Comparison of ENCODE assay signal across 8 cellular contexts in the genomic region with DNA sequence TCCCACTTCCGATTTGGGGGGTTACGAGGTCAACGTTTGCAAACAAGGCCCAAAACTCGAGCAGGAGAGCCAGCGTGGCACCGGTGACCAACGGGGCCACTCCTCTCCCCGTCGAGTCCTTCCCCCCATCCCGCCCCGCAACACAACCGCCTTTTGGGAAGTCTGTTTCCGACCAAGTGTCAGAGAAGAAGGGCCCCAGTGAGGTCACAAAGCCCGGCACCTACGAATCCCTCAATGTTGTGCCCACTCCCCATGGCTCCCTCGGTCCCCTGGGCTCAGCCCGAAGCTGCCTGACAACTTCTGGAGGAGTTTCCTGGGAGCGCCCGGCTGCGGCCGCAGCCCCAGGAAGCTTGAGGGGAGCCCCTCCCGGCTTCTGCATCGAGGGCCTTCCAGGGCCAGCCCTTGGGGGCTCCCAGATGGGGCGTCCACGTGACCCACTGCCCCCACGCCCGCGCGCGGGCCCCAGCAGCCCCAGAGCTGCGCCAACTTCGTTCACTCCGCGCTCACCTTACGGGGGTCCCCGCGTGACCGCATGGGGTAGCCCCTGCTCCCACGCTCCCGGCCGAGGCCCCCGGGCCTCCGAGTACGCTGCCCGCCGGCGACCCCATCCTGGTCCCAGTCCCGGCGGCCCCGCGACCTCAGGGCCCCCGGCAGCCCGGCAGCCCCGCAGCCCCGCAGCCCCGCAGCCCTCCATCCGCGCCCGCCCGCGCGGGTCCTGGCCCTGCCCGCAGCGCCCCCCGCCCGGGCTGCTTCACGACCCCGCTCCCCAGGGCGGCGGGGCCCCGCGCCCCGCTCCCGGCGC. TPM values are rescaled to one million over a fixed set of nuclear protein-coding genes. Genes with fewer than 3 reads are reported as not detected.
DNase-seq lines count a peak whose midpoint lies in the region; ATAC-seq and TF ChIP-seq lines count a peak whose summit lies in the region.

No MANE protein-coding gene starts in this region.

- H4K8ac ChIP-seq in mesendoderm (ENCODE audit: low read depth, low read length): peak overlapping the region; percentile 42

- H3K4me1 ChIP-seq in mesendoderm (ENCODE audit: control insufficient read depth, low read depth, low read length): no peaks in the 10 kb centered on the region
- peaks cover 3 to 31% (median 30%) of the 10 kb centered on the region in 4 donors for H3K4me1 ChIP-seq in transverse colon

- peak overlapping the region; percentile 87 for H3K56ac ChIP-seq in mesendoderm (ENCODE audit: low read length)

- H3K4me2 ChIP-seq in mesendoderm (ENCODE audit: low read length): peak overlapping the region; percentile 35

- peak overlapping the region; percentile 29 for H3K23ac ChIP-seq in mesendoderm (ENCODE audit: low read length)

- no peak overlapping the region for H2BK120ac ChIP-seq in mesendoderm (ENCODE audit: low read depth, low read length)

- H3K4me3 ChIP-seq in GM06990 (replicated peaks; ENCODE audit: low read depth, low read length) (peak overlapping the region; percentile 77), dorsolateral prefrontal cortex (peak overlapping the region; percentile 50 to 87 (median 73)), mesendoderm (ENCODE audit: low read length) (peak overlapping the region; percentile 35), transverse colon (peak overlapping the region; percentile 66 to 96 (median 73))

- H3K27me3 ChIP-seq in GM06990 (replicated peaks; ENCODE audit: control insufficient read depth, insufficient read depth, low read length): no peaks in the 10 kb centered on the region
- H3K27me3 ChIP-seq in dorsolateral prefrontal cortex: no peaks in the 10 kb centered on the region
- H3K27me3 ChIP-seq in mesendoderm (ENCODE audit: insufficient read depth, low read length, poor library complexity): no peaks in the 10 kb centered on the region
- H3K27me3 ChIP-seq in transverse colon: no peaks in the 10 kb centered on the region

- peak; percentile 46 for DNase-seq in GM06990 (ENCODE audit: extremely low read depth, insufficient read length)
- DNase-seq in HCEC 1CT: peak; percentile 22
- peak; percentile 46 for DNase-seq in RKO (ENCODE audit: low spot score)
- peak in 4 of 10 donors; percentile 19 to 48 (median 28) for DNase-seq in dorsolateral prefrontal cortex
- DNase-seq in mesendoderm: no peak
- DNase-seq in transverse colon: peak; percentile 36
- no peak for DNase-seq in A172 (ENCODE audit: low spot score)

- no peak overlapping the region for H4K5ac ChIP-seq in mesendoderm (ENCODE audit: low read length)

- peak overlapping the region; percentile 98 for H3K18ac ChIP-seq in mesendoderm (ENCODE audit: low read length)

- WGBS in mesendoderm (ENCODE audit: extremely low coverage, insufficient coverage, low lambda C conversion rate): no CpG with 5 or more reads among the region's 75 CpGs
- WGBS in transverse colon (ENCODE audit: low coverage in 1 of 2), 2 donors: 1% methylated on average over 50 of the region's 75 CpGs; no CpG with 5 or more reads in 1 of the 2 donors

- no peak for TF ChIP-seq CTCF in GM06990 (IDR thresholded peaks at IDR 0.05; ENCODE audit: insufficient read depth, low read length, poor library complexity, severe bottlenecking)
- no peak for TF ChIP-seq CTCF in dorsolateral prefrontal cortex (IDR thresholded peaks at IDR 0.05 in 54 of 56, conservative IDR thresholded peaks at IDR 0.05 in 2 of 56; ENCODE audit: low read depth in 1 of 56, partially characterized antibody in 56 of 56)
- no peak for TF ChIP-seq CTCF in transverse colon (IDR thresholded peaks at IDR 0.05)

- intact Hi-C loops in dorsolateral prefrontal cortex (cut with DNase I) (loop anchor here (1.0 to 2.0 kb wide), 3 partner anchors 38 to 94 kb away; a partner anchor contains a TSS), transverse colon (cut with DNase I; ENCODE audit: low total_unique reads) (no loop called here)

- H3K27ac ChIP-seq in dorsolateral prefrontal cortex (peak overlapping the region; percentile 88 to 99 (median 98)), mesendoderm (ENCODE audit: low read depth, low read length) (peak overlapping the region; percentile 81), transverse colon (peak overlapping the region; percentile 75 to 87 (median 80))

- no peak for TF ChIP-seq EP300 in transverse colon (IDR thresholded peaks at IDR 0.05; ENCODE audit: low read depth)

- TF ChIP-seq POLR2A in transverse colon (IDR thresholded peaks at IDR 0.05): no peak

- H3K9me3 ChIP-seq in transverse colon: no peaks in the 10 kb centered on the region

- H2AK5ac ChIP-seq in mesendoderm (ENCODE audit: low read length): no peak overlapping the region

- ATAC-seq in HG02623 (IDR thresholded peaks at IDR 0.05; ENCODE audit: unreplicated experiment): no peak

- peaks cover 8% of the 10 kb centered on the region for H3K79me1 ChIP-seq in mesendoderm (ENCODE audit: low read length)

- no peak overlapping the region for H2BK15ac ChIP-seq in mesendoderm (replicated peaks; ENCODE audit: low read depth)

- peaks cover 56% of the 10 kb centered on the region for H3K79me2 ChIP-seq in mesendoderm (ENCODE audit: control insufficient read depth, insufficient read depth, low read length)

- peak overlapping the region; percentile 55 for H2BK5ac ChIP-seq in mesendoderm (ENCODE audit: low read length)

- peak overlapping the region; percentile 82 for H3K9ac ChIP-seq in mesendoderm (ENCODE audit: low read length)

- in situ Hi-C loops in transverse colon (cut with MboI; ENCODE audit: low pct_ligation_motif_present in 1 of 4, low pct_unique_long_range_greater_than_20kb in 1 of 4, low sequenced_read_pairs in 3 of 4): no loop called here

- H3K4ac ChIP-seq in mesendoderm (ENCODE audit: low read depth, low read length): peak overlapping the region; percentile 99

- H3K36me3 ChIP-seq in GM06990 (ENCODE audit: control insufficient read depth, insufficient read depth, low read length) (no peaks in the 10 kb centered on the region), mesendoderm (ENCODE audit: control insufficient read depth, insufficient read depth, low read length) (peaks cover 6% of the 10 kb centered on the region), transverse colon (no peaks in the 10 kb centered on the region)

RNA-seq across cellular contexts. Expression of a gene that starts 1.1 kb away (rescaled TPM):
- 100 to 1,000 TPM in 101 of 120 experiments, 10 to 100 TPM in 19; 61.2 to 381 (median 128) TPM for total RNA-seq in dorsolateral prefrontal cortex
- polyA plus RNA-seq in mesendoderm (2013, experiment 1 of 2): 398 TPM
- 394 TPM for polyA plus RNA-seq in mesendoderm (2013, experiment 2 of 2)
- total RNA-seq in transverse colon: 10 to 100 TPM; 14.2 to 60.5 (median 45.6) TPM
- total RNA-seq in A172 (2014; rRNA removed; shearing (Covaris generic)): 252 and 256 TPM in 2 replicates

RNA-seq across cellular contexts. Expression of a gene that starts 37.3 kb away (rescaled TPM):
- 10 to 100 TPM; 13.4 to 27.6 (median 20.0) TPM for total RNA-seq in dorsolateral prefrontal cortex
- polyA plus RNA-seq in mesendoderm (2013, experiment 1 of 2): 8.7 TPM
- 9.2 TPM for polyA plus RNA-seq in mesendoderm (2013, experiment 2 of 2)
- 10 to 100 TPM in 2 of 4 donors, 1 to 10 TPM in 2; 3.6 to 19.2 (median 9.7) TPM for total RNA-seq in transverse colon
- 14.8 and 20.2 TPM in 2 replicates for total RNA-seq in A172 (2014; rRNA removed; shearing (Covaris generic))

RNA-seq across cellular contexts. Expression of a gene that starts 37.6 kb away (rescaled TPM):
- total RNA-seq in dorsolateral prefrontal cortex (10 to 100 TPM; 36.7 to 91.4 (median 60.7) TPM), transverse colon (10 to 100 TPM; 15.6 to 90.9 (median 40.7) TPM)
- 17.9 TPM for polyA plus RNA-seq in mesendoderm (2013, experiment 1 of 2)
- 23.2 TPM for polyA plus RNA-seq in mesendoderm (2013, experiment 2 of 2)
- total RNA-seq in A172 (2014; rRNA removed; shearing (Covaris generic)): 59.8 and 75.1 TPM in 2 replicates

Comparison
In these comparisons a context has a peak if more than half of its experiments do, and no peak if none do; other contexts are left out.
1. DNase-seq: peak in GM06990 (single experiment), HCEC 1CT (single experiment), RKO (single experiment) and transverse colon (single experiment); none in mesendoderm (single experiment) and A172 (single experiment).
2. Peak in every context shown above with its lines, with median percentiles within 50 percentile points of each other: H3K4me3 ChIP-seq and H3K27ac ChIP-seq.